Comparison of ENCODE assay signal across 11 cellular contexts in genomic region chr6:13554929-13555333, GRCh38. TPM values are rescaled to one million over a fixed set of nuclear protein-coding genes. Genes with fewer than 3 reads are reported as not detected.
DNase-seq lines count a peak whose midpoint lies in the region; ATAC-seq, FAIRE-seq and TF ChIP-seq lines count a peak whose summit lies in the region.
"Had no signal": no experiment of that assay in that cellular context is flagged by ENCODE, and none has a peak within 500 bp of the region (broad histone marks: within the 10 kb centered on the region; RNA-seq: fewer than 3 reads in every experiment).

No MANE protein-coding gene starts in this region.

- H3K27me3 Mint-ChIP-seq in stimulated activated naive B cell treated with anti-CD40 and anti-IgM and Interleukin-4, amounts not matched to agents 10 μg/mL and 1 μg/mL and 100 μg/mL, for 72 hours, result peaks cover 0 to 4% of the 10 kb centered on the region in 2 donors

- H4K20me1 ChIP-seq in endothelial cell of umbilical vein (replicated peaks; ENCODE audit: control insufficient read depth, extremely low read depth, insufficient read depth, low read length), result no peaks in the 10 kb centered on the region
- no peaks in the 10 kb centered on the region for H4K20me1 ChIP-seq in HepG2 (ENCODE audit: insufficient read depth, low read length)

- dilution Hi-C loops in endothelial cell of umbilical vein (cut with MboI; ENCODE audit: extremely low pct_ligation_motif_present, low sequenced_read_pairs), result loop anchor here (25.0 kb wide), 1 partner anchor 218 kb away; the partner anchor contains the start of gene TBC1D7

- peaks cover 10% of the 10 kb centered on the region for H3K4me1 ChIP-seq in endothelial cell of umbilical vein (ENCODE audit: control insufficient read depth, extremely low read depth, insufficient read depth, low read length)
- H3K4me1 ChIP-seq in HepG2 (ENCODE audit: insufficient read depth, low read length), result peaks cover 25% of the 10 kb centered on the region

- H3K9ac ChIP-seq in endothelial cell of umbilical vein (replicated peaks; ENCODE audit: extremely low read depth, insufficient read depth, low read length) (no peak overlapping the region), HepG2 (ENCODE audit: insufficient read depth, low read depth, low read length) (no peak overlapping the region)

- no peaks in the 10 kb centered on the region for H3K79me2 ChIP-seq in endothelial cell of umbilical vein (ENCODE audit: control insufficient read depth, insufficient read depth, low read length)
- no peaks in the 10 kb centered on the region for H3K79me2 ChIP-seq in HepG2 (ENCODE audit: insufficient read depth, low read length)

- intact Hi-C loops in endothelial cell of umbilical vein (cut with micrococcal nuclease) (loop anchor here (1.0 kb wide), 1 partner anchor 19 kb away; the partner anchor contains the start of gene SIRT5), HepG2 (cut with micrococcal nuclease; ENCODE audit: unreplicated experiment) (no loop called here)

- peaks cover 0 to 4% of the 10 kb centered on the region in 2 donors for H3K4me1 Mint-ChIP-seq in stimulated activated naive B cell treated with anti-CD40 and anti-IgM and Interleukin-4, amounts not matched to agents 10 μg/mL and 1 μg/mL and 100 μg/mL, for 72 hours
- H3K4me1 Mint-ChIP-seq: activated CD4-positive, alpha-beta memory T cell treated with anti-CD3 and anti-CD28 coated beads, Interleukin-2, amount 10 ng/mL, durations not matched to agents 7 days and 5 days had no signal

- peak; percentile 29 for TF ChIP-seq POLR2A in endothelial cell of umbilical vein (IDR thresholded peaks at IDR 0.05; ENCODE audit: low read depth, low read length)
- TF ChIP-seq POLR2A in HepG2 (IDR thresholded peaks at IDR 0.05; ENCODE audit: insufficient read depth in 1 of 2, low read depth in 2 of 2, low read length in 2 of 2), result no peak

- ATAC-seq in HepG2, result peak; percentile 38
- ATAC-seq in stimulated activated naive B cell treated with anti-CD40 and anti-IgM and Interleukin-4, amounts not matched to agents 10 μg/mL and 1 μg/mL and 100 μg/mL, for 72 hours (replicated peaks), result no peak
- no peak for ATAC-seq in HG02571 (IDR thresholded peaks at IDR 0.05; ENCODE audit: unreplicated experiment)

- H3K9me3 ChIP-seq in endothelial cell of umbilical vein (replicated peaks; ENCODE audit: control insufficient read depth, insufficient read depth, low read length) (no peaks in the 10 kb centered on the region), HepG2 (ENCODE audit: low read length) (no peaks in the 10 kb centered on the region)

- DNase-seq in NCI-H146 treated with DMSO at 0.1 percent for 48 hours (lab: John Stamatoyannopoulos, UW; ENCODE audit: unreplicated experiment), result peak; percentile 11
- DNase-seq in endothelial cell of umbilical vein (ENCODE audit: low read depth, low spot score), result peak; percentile 70
- no peak for DNase-seq in HepG2 (ENCODE audit: low spot score)
- peak in 41 of 49 donors; percentile 6 to 71 (median 39) for DNase-seq in substantia nigra (lab: John Stamatoyannopoulos, UW)
- DNase-seq in NCI-H1417 treated with DMSO at 0.1 percent for 48 hours (lab: John Stamatoyannopoulos, UW), result no peak
- DNase-seq in activated T-cell treated with anti-CD3 and anti-CD28 coated beads for 4 hours, result no peak
- no peak for DNase-seq in stimulated activated naive B cell treated with anti-CD40 and anti-IgM and Interleukin-4, amounts not matched to agents 10 μg/mL and 1 μg/mL and 100 μg/mL, for 72 hours
- DNase-seq: activated CD4-positive, alpha-beta memory T cell treated with anti-CD3 and anti-CD28 coated beads, Interleukin-2, amount 10 ng/mL, durations not matched to agents 7 days and 5 days; stimulated activated CD4-positive, alpha-beta T cell treated with anti-CD3 and anti-CD28 coated beads, Interleukin-2, amount 100 ng/mL, for 24 hours had no signal

- in situ Hi-C loops in HepG2 (cut with HindIII; ENCODE audit: extremely low pct_ligation_motif_present, low pct_unique_long_range_greater_than_20kb), result no loop called here

- 51% methylated on average over 8 of the region's 8 CpGs for WGBS in HepG2 (ENCODE audit: low lambda C conversion rate)

- no peak overlapping the region for H3K27ac Mint-ChIP-seq in stimulated activated naive B cell treated with anti-CD40 and anti-IgM and Interleukin-4, amounts not matched to agents 10 μg/mL and 1 μg/mL and 100 μg/mL, for 72 hours
- H3K27ac Mint-ChIP-seq: activated CD4-positive, alpha-beta memory T cell treated with anti-CD3 and anti-CD28 coated beads, Interleukin-2, amount 10 ng/mL, durations not matched to agents 7 days and 5 days had no signal

- no peaks in the 10 kb centered on the region for H3K36me3 Mint-ChIP-seq in stimulated activated naive B cell treated with anti-CD40 and anti-IgM and Interleukin-4, amounts not matched to agents 10 μg/mL and 1 μg/mL and 100 μg/mL, for 72 hours

- H3K4me3 ChIP-seq in endothelial cell of umbilical vein (replicated peaks in 1 of 3; ENCODE audit: insufficient read depth in 1 of 3, low read depth in 1 of 3, low read length in 3 of 3) (no peak overlapping the region), HepG2 (replicated peaks in 1 of 3; ENCODE audit: insufficient read depth in 1 of 3, low read depth in 2 of 3, low read length in 3 of 3) (no peak overlapping the region)

- FAIRE-seq in endothelial cell of umbilical vein (lab: Jason Lieb, UNC) (peak; percentile 90), HepG2 (lab: Jason Lieb, UNC) (no peak)
- FAIRE-seq: bronchial epithelial cell had no signal

- H3K9me3 Mint-ChIP-seq in stimulated activated naive B cell treated with anti-CD40 and anti-IgM and Interleukin-4, amounts not matched to agents 10 μg/mL and 1 μg/mL and 100 μg/mL, for 72 hours, result no peaks in the 10 kb centered on the region
- H3K9me3 Mint-ChIP-seq: activated CD4-positive, alpha-beta memory T cell treated with anti-CD3 and anti-CD28 coated beads, Interleukin-2, amount 10 ng/mL, durations not matched to agents 7 days and 5 days had no signal

- peak overlapping the region; percentile 77 for H2AFZ ChIP-seq in endothelial cell of umbilical vein (ENCODE audit: low read depth, low read length)
- H2AFZ ChIP-seq in HepG2 (ENCODE audit: low read length), result no peak overlapping the region

- no peak overlapping the region for H3K4me3 Mint-ChIP-seq in stimulated activated naive B cell treated with anti-CD40 and anti-IgM and Interleukin-4, amounts not matched to agents 10 μg/mL and 1 μg/mL and 100 μg/mL, for 72 hours
- H3K4me3 Mint-ChIP-seq: activated CD4-positive, alpha-beta memory T cell treated with anti-CD3 and anti-CD28 coated beads, Interleukin-2, amount 10 ng/mL, durations not matched to agents 7 days and 5 days had no signal

- CTCF ChIA-PET in endothelial cell of umbilical vein (lab: Charles Lee), result interaction anchor here (1.5 to 6.7 kb wide), 3 partner anchors 17 to 51 kb away, joined by 4 to 62 read pairs (median 5); partner anchors contain the start of gene SIRT5
- CTCF ChIA-PET in HepG2 (lab: Yijun Ruan, JAX; ENCODE audit: low intra/inter-chr PET ratio, low total read pairs), result no interaction called here

- H3K9me1 ChIP-seq in endothelial cell of umbilical vein (replicated peaks; ENCODE audit: control insufficient read depth, extremely low read depth, insufficient read depth, low read length), result no peaks in the 10 kb centered on the region

- TF ChIP-seq CTCF in endothelial cell of umbilical vein (IDR thresholded peaks at IDR 0.05; ENCODE audit: extremely low read depth in 1 of 2, insufficient read depth in 1 of 2, low read depth in 1 of 2, low read length in 2 of 2) (no peak), HepG2 (CRISPR knock-in tag; IDR thresholded peaks at IDR 0.05) (no peak)

- TF ChIP-seq EP300 in HepG2 (IDR thresholded peaks at IDR 0.05; ENCODE audit: low read depth in 2 of 2, low read length in 2 of 2) (no peak), HepG2 (CRISPR knock-in tag; IDR thresholded peaks at IDR 0.05; ENCODE audit: borderline replicate concordance) (no peak)

- BruUV-seq in endothelial cell of umbilical vein (replicated peaks; lab: Mats Ljungman, UMichigan) (no TSS peak), HepG2 (replicated peaks; lab: Mats Ljungman, UMichigan) (no TSS peak)

- no peaks in the 10 kb centered on the region for H3K27me3 ChIP-seq in endothelial cell of umbilical vein (ENCODE audit: control insufficient read depth in 2 of 2, insufficient read depth in 2 of 2, low read length in 2 of 2)
- H3K27me3 ChIP-seq in HepG2 (ENCODE audit: control insufficient read depth in 1 of 2, insufficient read depth in 2 of 2, low read length in 2 of 2), result 0 out of 5 replicates have a peak, but pooled peaks cover 0 to 1% of the 10 kb centered on the region in 2 experiments

- H3K27ac ChIP-seq in endothelial cell of umbilical vein (ENCODE audit: insufficient read depth, low read depth, low read length) (no peak overlapping the region), HepG2 (ENCODE audit: extremely low read length, insufficient read depth, low read length) (no peak overlapping the region), substantia nigra (ENCODE audit: low read depth, low read length, poor library complexity, severe bottlenecking) (peak overlapping the region; percentile 66)

- H3K4me2 ChIP-seq in endothelial cell of umbilical vein (ENCODE audit: insufficient read depth, low read length) (peak overlapping the region; percentile 43), HepG2 (ENCODE audit: low read depth, low read length) (no peak overlapping the region)

- no peak for TF ChIP-seq RAD21 in HepG2 (CRISPR knock-in tag; IDR thresholded peaks at IDR 0.05)

- H3K36me3 ChIP-seq in endothelial cell of umbilical vein (ENCODE audit: control insufficient read depth in 2 of 2, extremely low read depth in 1 of 2, insufficient read depth in 2 of 2, low read length in 2 of 2) (no peaks in the 10 kb centered on the region), HepG2 (replicated peaks in 1 of 2; ENCODE audit: control insufficient read depth in 1 of 2, insufficient read depth in 2 of 2, low read length in 2 of 2) (no peaks in the 10 kb centered on the region)

- POLR2A ChIA-PET in endothelial cell of umbilical vein (lab: Charles Lee), result no interaction called here
- POLR2A ChIA-PET in HepG2 (lab: Yijun Ruan, JAX), result interaction anchor here (2.0 kb wide), 1 partner anchor 19 kb away, joined by 6 read pairs; the partner anchor contains the start of gene SIRT5

RNA-seq across cellular contexts. Expression of gene SIRT5, which starts 19.5 kb away (rescaled TPM):
- total RNA-seq in endothelial cell of umbilical vein (7.2 and 8.0 TPM in 2 replicates), HepG2 (2016; rRNA removed; fragmentation: Illumina TruSeq; extraction: Trizol) (16.6 and 21.8 TPM in 2 replicates)
- polyA plus RNA-seq in endothelial cell of umbilical vein (3.3 and 4.7 TPM in 2 replicates), HepG2 (2011; rRNA removed) (13.4 and 14.1 TPM in 2 replicates)
- polyA plus RNA-seq in endothelial cell of umbilical vein (2011; cell fraction: cytosol; rRNA removed), result 3.9 and 4.6 TPM in 2 replicates
- polyA plus RNA-seq in endothelial cell of umbilical vein (2011; cell fraction: nucleus; rRNA removed), result 11.4 and 11.8 TPM in 2 replicates
- polyA plus RNA-seq in endothelial cell of umbilical vein (2012), result 4.6 and 4.7 TPM in 2 replicates
- 4.1 and 4.2 TPM in 2 replicates for polyA minus RNA-seq in endothelial cell of umbilical vein
- polyA minus RNA-seq in endothelial cell of umbilical vein (2011; cell fraction: cytosol; rRNA and poly(A)+ RNA removed), result 3.1 TPM
- 3.8 and 3.9 TPM in 2 replicates for polyA minus RNA-seq in endothelial cell of umbilical vein (2011; cell fraction: nucleus; rRNA and poly(A)+ RNA removed)
- 21.9 and 28.4 TPM in 2 replicates for total RNA-seq in HepG2 (2016; cell fraction: cytosol; rRNA removed; fragmentation: Illumina TruSeq; extraction: Trizol; ENCODE audit: low read depth)
- total RNA-seq in HepG2 (2016; cell fraction: insoluble cytoplasmic fraction; rRNA removed; fragmentation: Illumina TruSeq; extraction: Trizol), result 17.2 TPM in 2 replicates
- 17.8 and 18.2 TPM in 2 replicates for total RNA-seq in HepG2 (2016; cell fraction: membrane; rRNA removed; fragmentation: Illumina TruSeq; extraction: Trizol)
- total RNA-seq in HepG2 (2016; cell fraction: nucleus; rRNA removed; fragmentation: Illumina TruSeq; extraction: Trizol), result 13.1 and 16.9 TPM in 2 replicates
- 8.8 and 9.0 TPM in 2 replicates for polyA plus RNA-seq in HepG2 (2011; cell fraction: cytosol; rRNA removed)
- 20.2 and 21.9 TPM in 2 replicates for polyA plus RNA-seq in HepG2 (2011; cell fraction: nucleus; rRNA removed)
- 10.3 and 16.7 TPM in 2 replicates for polyA plus RNA-seq in HepG2 (2012)
- polyA plus RNA-seq in HepG2 (2016; cell fraction: cytosol; fragmentation: Illumina TruSeq; extraction: Trizol; ENCODE audit: low read depth), result 4.9 and 5.9 TPM in 2 replicates
- 19.7 and 19.8 TPM in 2 replicates for polyA plus RNA-seq in HepG2 (2016; cell fraction: insoluble cytoplasmic fraction; fragmentation: Illumina TruSeq; extraction: Trizol; ENCODE audit: low read depth)
- polyA plus RNA-seq in HepG2 (2016; cell fraction: membrane; fragmentation: Illumina TruSeq; extraction: Trizol; ENCODE audit: low read depth), result 8.4 and 10.3 TPM in 2 replicates
- 27.2 and 27.6 TPM in 2 replicates for polyA plus RNA-seq in HepG2 (2016; cell fraction: nucleus; fragmentation: Illumina TruSeq; extraction: Trizol; ENCODE audit: insufficient read depth, low read depth)
- 5.4 and 6.8 TPM in 2 replicates for polyA minus RNA-seq in HepG2 (2011; rRNA and poly(A)+ RNA removed; ENCODE audit: low replicate concordance)
- 6.1 and 6.7 TPM in 2 replicates for polyA minus RNA-seq in HepG2 (2011; cell fraction: cytosol; rRNA and poly(A)+ RNA removed)
- polyA minus RNA-seq in HepG2 (2011; cell fraction: nucleus; rRNA and poly(A)+ RNA removed), result 16.8 and 17.6 TPM in 2 replicates

Comparison
In these comparisons a context has a peak if more than half of its experiments do, and no peak if none do; other contexts are left out.
1. DNase-seq: peak in NCI-H146 treated with DMSO at 0.1 percent for 48 hours (single experiment), endothelial cell of umbilical vein (single experiment) and substantia nigra (41 of 49); none in HepG2 (single experiment), NCI-H1417 treated with DMSO at 0.1 percent for 48 hours (single experiment), activated T-cell treated with anti-CD3 and anti-CD28 coated beads for 4 hours (single experiment) and stimulated activated naive B cell treated with anti-CD40 and anti-IgM and Interleukin-4, amounts not matched to agents 10 μg/mL and 1 μg/mL and 100 μg/mL, for 72 hours (single experiment).